29 cellular contexts compared by ENCODE assay signal in the genomic region with DNA sequence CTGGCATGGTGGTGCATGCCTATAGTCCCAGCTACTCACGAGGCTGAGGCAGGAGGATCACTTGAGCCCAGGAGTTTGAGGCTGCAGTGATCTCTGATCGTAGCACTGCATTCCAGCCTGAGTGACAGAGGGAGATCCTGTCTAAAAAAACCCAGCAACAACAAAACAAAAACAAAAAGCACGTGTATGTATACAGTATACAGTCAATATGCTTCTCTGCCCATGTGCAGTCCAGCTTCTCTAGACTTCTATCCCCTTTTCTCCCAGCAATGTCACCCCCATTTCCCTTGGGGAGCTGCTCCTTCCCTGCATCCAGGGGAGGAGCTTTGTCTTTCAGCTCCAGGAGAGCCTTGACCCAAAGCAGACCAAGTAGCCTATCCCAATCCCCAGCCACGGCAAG.
"Had no signal": no experiment of that assay in that cellular context is flagged by ENCODE, and none has a peak within 500 bp of the region (broad histone marks: within the 10 kb centered on the region; RNA-seq: fewer than 3 reads in every experiment).

No MANE protein-coding gene starts in this region.

- H3K4me3 ChIP-seq: stomach, suprapubic skin, testis, thoracic aorta, thyroid gland, tibial artery, tibial nerve, transverse colon, upper lobe of left lung, upper lobe of right lung, uterus, vagina had no signal

- H3K36me3 ChIP-seq: stomach, suprapubic skin, thoracic aorta, thyroid gland, tibial artery, tibial nerve, transverse colon, upper lobe of left lung, upper lobe of right lung, uterus, vagina had no signal

- H3K27me3 ChIP-seq: testis, thyroid gland, upper lobe of left lung, uterus, vagina had no signal

- H3K4me3 Mint-ChIP-seq: stimulated activated effector memory CD8-positive, alpha-beta T cell treated with anti-CD3 and anti-CD28 coated beads, Interleukin-12 subunit alpha, Interleukin-12 subunit beta, amount 100 ng/mL, for 72 hours; stimulated activated memory B cell treated with anti-CD40 and anti-IgM and Interleukin-4, amounts not matched to agents 10 μg/mL and 1 μg/mL and 100 μg/mL, for 72 hours; stimulated activated naive B cell treated with anti-CD40 and anti-IgM and Interleukin-4, amounts not matched to agents 10 μg/mL and 1 μg/mL and 100 μg/mL, for 72 hours; stimulated activated naive CD8-positive, alpha-beta T cell treated with anti-CD3 and anti-CD28 coated beads, Interleukin-15, amount 100 ng/mL, for 72 hours; stimulated activated naive CD8-positive, alpha-beta T cell treated with anti-CD3 and anti-CD28 coated beads, Interleukin-15, Interleukin-2, amounts not matched to agents 100 ng/mL and 50 ng/mL, for 24 hours; type B pancreatic cell had no signal

- ATAC-seq: stimulated activated effector memory CD8-positive, alpha-beta T cell treated with anti-CD3 and anti-CD28 coated beads, Interleukin-12 subunit alpha, Interleukin-12 subunit beta, amount 100 ng/mL, for 72 hours; stimulated activated memory B cell treated with anti-CD40 and anti-IgM and Interleukin-4, amounts not matched to agents 10 μg/mL and 1 μg/mL and 100 μg/mL, for 72 hours; stimulated activated naive B cell treated with anti-CD40 and anti-IgM and Interleukin-4, amounts not matched to agents 10 μg/mL and 1 μg/mL and 100 μg/mL, for 72 hours; stimulated activated naive CD8-positive, alpha-beta T cell treated with anti-CD3 and anti-CD28 coated beads, Interleukin-15, amount 100 ng/mL, for 72 hours; stimulated activated naive CD8-positive, alpha-beta T cell treated with anti-CD3 and anti-CD28 coated beads, Interleukin-15, Interleukin-2, amounts not matched to agents 100 U/mL and 50 U/mL, for 24 hours; upper lobe of right lung had no signal

- H3K9me3 Mint-ChIP-seq: stimulated activated effector memory CD8-positive, alpha-beta T cell treated with anti-CD3 and anti-CD28 coated beads, Interleukin-12 subunit alpha, Interleukin-12 subunit beta, amount 100 ng/mL, for 72 hours; stimulated activated memory B cell treated with anti-CD40 and anti-IgM and Interleukin-4, amounts not matched to agents 10 μg/mL and 1 μg/mL and 100 μg/mL, for 72 hours; stimulated activated naive B cell treated with anti-CD40 and anti-IgM and Interleukin-4, amounts not matched to agents 10 μg/mL and 1 μg/mL and 100 μg/mL, for 72 hours; stimulated activated naive CD8-positive, alpha-beta T cell treated with anti-CD3 and anti-CD28 coated beads, Interleukin-15, amount 100 ng/mL, for 72 hours; stimulated activated naive CD8-positive, alpha-beta T cell treated with anti-CD3 and anti-CD28 coated beads, Interleukin-15, Interleukin-2, amounts not matched to agents 100 ng/mL and 50 ng/mL, for 24 hours; type B pancreatic cell had no signal

- H3K27ac Mint-ChIP-seq: stimulated activated effector memory CD8-positive, alpha-beta T cell treated with anti-CD3 and anti-CD28 coated beads, Interleukin-12 subunit alpha, Interleukin-12 subunit beta, amount 100 ng/mL, for 72 hours; stimulated activated memory B cell treated with anti-CD40 and anti-IgM and Interleukin-4, amounts not matched to agents 10 μg/mL and 1 μg/mL and 100 μg/mL, for 72 hours; stimulated activated naive B cell treated with anti-CD40 and anti-IgM and Interleukin-4, amounts not matched to agents 10 μg/mL and 1 μg/mL and 100 μg/mL, for 72 hours; stimulated activated naive CD8-positive, alpha-beta T cell treated with anti-CD3 and anti-CD28 coated beads, Interleukin-15, amount 100 ng/mL, for 72 hours; stimulated activated naive CD8-positive, alpha-beta T cell treated with anti-CD3 and anti-CD28 coated beads, Interleukin-15, Interleukin-2, amounts not matched to agents 100 ng/mL and 50 ng/mL, for 24 hours; type B pancreatic cell had no signal

- H3K27ac ChIP-seq: stomach, suprapubic skin, testis, thoracic aorta, thyroid gland, tibial artery, tibial nerve, transverse colon, upper lobe of left lung, upper lobe of right lung, uterus, vagina had no signal

- H3K9me3 ChIP-seq: stomach, suprapubic skin, testis, thoracic aorta, thyroid gland, tibial artery, tibial nerve, transverse colon, upper lobe of left lung, upper lobe of right lung, uterus, vagina had no signal

- DNase-seq: stimulated activated CD4-positive, alpha-beta T cell treated with anti-CD3 and anti-CD28 coated beads, Interleukin-2, amount 100 ng/mL, for 48 hours; stimulated activated CD4-positive, alpha-beta T cell treated with anti-CD3 and anti-CD28 coated beads, Interleukin-4, amount 100 ng/mL, for 1 hour; stimulated activated CD4-positive, alpha-beta T cell treated with anti-CD3 and anti-CD28 coated beads, Interleukin-4, amount 100 ng/mL, for 24 hours; stimulated activated CD4-positive, alpha-beta T cell treated with anti-CD3 and anti-CD28 coated beads, Interleukin-4, amount 100 ng/mL, for 4 hours; stimulated activated CD8-positive, alpha-beta memory T cell treated with anti-CD3 and anti-CD28 coated beads, Interleukin-4, amount 100 ng/mL, for 48 hours; stimulated activated naive B cell treated with anti-CD40 and anti-IgM and Interleukin-4, amounts not matched to agents 10 μg/mL and 1 μg/mL and 100 μg/mL, for 72 hours; stimulated activated naive CD4-positive, alpha-beta T cell; stimulated activated naive CD4-positive, alpha-beta T cell treated with Interleukin-2 at 50 U/mL for 16 hours; stimulated activated naive CD8-positive, alpha-beta T cell treated with anti-CD3 and anti-CD28 coated beads, Interleukin-15, amount 100 ng/mL, for 72 hours; stimulated activated naive CD8-positive, alpha-beta T cell treated with anti-CD3 and anti-CD28 coated beads, Interleukin-15, Interleukin-2, amounts not matched to agents 100 U/mL and 50 U/mL, for 24 hours; stomach; substantia nigra; testis; thyroid gland; tibial artery; transverse colon; trophoblast cell; upper lobe of left lung; upper lobe of right lung; uterus had no signal

- H3K4me1 ChIP-seq: testis, upper lobe of right lung, uterus had no signal

- FAIRE-seq: urothelium cell line had no signal

- H3K36me3 Mint-ChIP-seq: stimulated activated effector memory CD8-positive, alpha-beta T cell treated with anti-CD3 and anti-CD28 coated beads, Interleukin-12 subunit alpha, Interleukin-12 subunit beta, amount 100 ng/mL, for 72 hours; stimulated activated memory B cell treated with anti-CD40 and anti-IgM and Interleukin-4, amounts not matched to agents 10 μg/mL and 1 μg/mL and 100 μg/mL, for 72 hours; stimulated activated naive B cell treated with anti-CD40 and anti-IgM and Interleukin-4, amounts not matched to agents 10 μg/mL and 1 μg/mL and 100 μg/mL, for 72 hours; type B pancreatic cell had no signal
